1 cellular context compared by ENCODE assay signal in the genomic region with DNA sequence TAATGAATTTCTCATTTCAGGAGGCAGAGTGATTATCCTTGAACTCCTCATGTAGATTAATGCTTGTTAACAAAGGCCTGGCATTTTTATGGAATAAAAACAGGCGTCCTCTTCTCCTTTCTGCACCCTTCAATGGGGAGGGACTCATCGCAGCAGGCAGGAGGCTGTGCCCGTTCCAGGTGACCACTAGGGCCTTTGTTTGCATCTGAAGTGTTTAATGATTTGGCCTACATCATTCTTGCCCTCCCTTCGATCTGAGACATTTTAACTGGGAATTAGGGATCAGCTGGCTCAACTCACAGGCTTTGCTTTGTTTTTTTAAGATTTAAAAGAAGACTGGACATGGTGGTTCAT.
TF ChIP-seq lines count a peak whose summit lies in the region.

No MANE protein-coding gene starts in this region.

TF ChIP-seq in IMR-90, 13 proteins besides CTCF, POLR2A, EP300 and RAD21:
- TF ChIP-seq CEBPB (IDR thresholded peaks at IDR 0.05; ENCODE audit: low read depth, low read length) (no peak), BHLHE40 (IDR thresholded peaks at IDR 0.05; ENCODE audit: low read depth, low read length) (no peak), RCOR1 (IDR thresholded peaks at IDR 0.05; ENCODE audit: insufficient replicate concordance, low read length) (no peak), NFE2L2 (IDR thresholded peaks at IDR 0.05; ENCODE audit: low read depth, low read length) (no peak), MAZ (IDR thresholded peaks at IDR 0.05; ENCODE audit: borderline replicate concordance, low read depth, low read length) (no peak), MXI1 (IDR thresholded peaks at IDR 0.05; ENCODE audit: borderline replicate concordance, low read depth, low read length) (no peak)
- TF ChIP-seq, protein P1, sequence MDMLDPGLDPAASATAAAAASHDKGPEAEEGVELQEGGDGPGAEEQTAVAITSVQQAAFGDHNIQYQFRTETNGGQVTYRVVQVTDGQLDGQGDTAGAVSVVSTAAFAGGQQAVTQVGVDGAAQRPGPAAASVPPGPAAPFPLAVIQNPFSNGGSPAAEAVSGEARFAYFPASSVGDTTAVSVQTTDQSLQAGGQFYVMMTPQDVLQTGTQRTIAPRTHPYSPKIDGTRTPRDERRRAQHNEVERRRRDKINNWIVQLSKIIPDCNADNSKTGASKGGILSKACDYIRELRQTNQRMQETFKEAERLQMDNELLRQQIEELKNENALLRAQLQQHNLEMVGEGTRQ (IDR thresholded peaks at IDR 0.05; ENCODE audit: low read depth, low read length) = no peak
- TF ChIP-seq, protein P2, sequence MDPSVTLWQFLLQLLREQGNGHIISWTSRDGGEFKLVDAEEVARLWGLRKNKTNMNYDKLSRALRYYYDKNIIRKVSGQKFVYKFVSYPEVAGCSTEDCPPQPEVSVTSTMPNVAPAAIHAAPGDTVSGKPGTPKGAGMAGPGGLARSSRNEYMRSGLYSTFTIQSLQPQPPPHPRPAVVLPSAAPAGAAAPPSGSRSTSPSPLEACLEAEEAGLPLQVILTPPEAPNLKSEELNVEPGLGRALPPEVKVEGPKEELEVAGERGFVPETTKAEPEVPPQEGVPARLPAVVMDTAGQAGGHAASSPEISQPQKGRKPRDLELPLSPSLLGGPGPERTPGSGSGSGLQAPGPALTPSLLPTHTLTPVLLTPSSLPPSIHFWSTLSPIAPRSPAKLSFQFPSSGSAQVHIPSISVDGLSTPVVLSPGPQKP (IDR thresholded peaks at IDR 0.05; ENCODE audit: borderline replicate concordance, low read depth, low read length) = no peak
TF ChIP-seq in IMR-90: peak in this region for 0.
